15 cellular contexts compared by ENCODE assay signal in the genomic region with DNA sequence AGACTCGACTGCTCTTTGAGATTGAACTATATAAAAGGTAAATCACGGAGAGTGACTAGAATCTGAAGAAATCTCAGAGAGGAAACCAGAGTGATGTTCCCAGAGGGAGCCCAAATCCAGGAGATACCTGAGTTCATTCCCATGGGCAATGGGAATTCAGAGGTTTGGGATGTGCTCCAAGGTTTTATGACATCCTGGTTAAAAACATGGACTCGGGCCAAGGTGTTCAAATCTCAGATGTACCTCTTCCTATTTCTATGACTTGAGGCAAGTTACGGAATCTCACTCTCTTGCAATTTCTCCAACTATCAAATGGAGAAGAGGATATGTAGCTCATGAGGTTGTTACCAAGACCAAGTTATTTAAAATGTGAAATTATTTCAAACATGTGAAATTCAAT. TPM values are rescaled to one million over a fixed set of nuclear protein-coding genes. Genes with fewer than 3 reads are reported as not detected.
DNase-seq lines count a peak whose midpoint lies in the region; ATAC-seq and TF ChIP-seq lines count a peak whose summit lies in the region.
"Had no signal": no experiment of that assay in that cellular context is flagged by ENCODE, and none has a peak within 500 bp of the region (broad histone marks: within the 10 kb centered on the region; RNA-seq: fewer than 3 reads in every experiment).

No MANE protein-coding gene starts in this region.

- no peak overlapping the region for H3K4me3 Mint-ChIP-seq in CD14-positive monocyte
- H3K4me3 Mint-ChIP-seq: B cell; CD8-positive, alpha-beta T cell had no signal

- H3K4me2 ChIP-seq in mammary epithelial cell (ENCODE audit: insufficient read depth, low read depth, low read length) (no peak overlapping the region), smooth muscle cell (peak overlapping the region; percentile 23)

- H3K4me3 ChIP-seq in mammary epithelial cell (replicated peaks in 1 of 3; ENCODE audit: insufficient read depth in 1 of 3, low read depth in 2 of 3, low read length in 3 of 3) (no peak overlapping the region), smooth muscle cell (no peak overlapping the region), Peyer's patch (no peak overlapping the region)
- H3K4me3 ChIP-seq: HAP-1 had no signal

- H3K4me1 ChIP-seq in mammary epithelial cell (ENCODE audit: insufficient read depth, low read length) (peaks cover 6% of the 10 kb centered on the region), smooth muscle cell (ENCODE audit: low read depth) (no peaks in the 10 kb centered on the region), Peyer's patch (no peaks in the 10 kb centered on the region)
- H3K4me1 ChIP-seq: HAP-1 had no signal

- H3K27me3 Mint-ChIP-seq in CD14-positive monocyte (ENCODE audit: low read depth in 3 of 3) = peaks cover 0 to 2% (median 0%) of the 10 kb centered on the region in 3 donors

- no peaks in the 10 kb centered on the region for H3K36me3 Mint-ChIP-seq in CD14-positive monocyte
- H3K36me3 Mint-ChIP-seq: CD8-positive, alpha-beta T cell had no signal

- WGBS in mammary epithelial cell (ENCODE audit: low coverage, missing lambda C conversion rate) = 66% methylated on average over 4 of the region's 4 CpGs
- over 99% methylated on average over 4 of the region's 4 CpGs for WGBS in smooth muscle cell (ENCODE audit: low lambda C conversion rate)

- peaks cover 0 to 5% (median 0%) of the 10 kb centered on the region in 7 donors for H3K9me3 Mint-ChIP-seq in CD14-positive monocyte
- H3K9me3 Mint-ChIP-seq: CD8-positive, alpha-beta T cell had no signal

- H3K27me3 ChIP-seq in mammary epithelial cell (ENCODE audit: insufficient read depth, low read length) (no peaks in the 10 kb centered on the region), smooth muscle cell (ENCODE audit: low read depth) (no peaks in the 10 kb centered on the region), Peyer's patch (no peaks in the 10 kb centered on the region)

- H3K9ac ChIP-seq in mammary epithelial cell (ENCODE audit: insufficient read depth, low read length) (no peak overlapping the region), smooth muscle cell (ENCODE audit: low read depth) (no peak overlapping the region)

- no peak for TF ChIP-seq POLR2A in Peyer's patch (IDR thresholded peaks at IDR 0.05)

- no peaks in the 10 kb centered on the region for H4K20me1 ChIP-seq in mammary epithelial cell (ENCODE audit: insufficient read depth, low read length)
- H4K20me1 ChIP-seq in smooth muscle cell (ENCODE audit: low read depth) = no peaks in the 10 kb centered on the region

- BruUV-seq in mammary epithelial cell (replicated peaks; lab: Mats Ljungman, UMichigan) = no TSS peak

- no peak for ATAC-seq in omental fat pad (ENCODE audit: low FRiP score)
- ATAC-seq: CD8-positive, alpha-beta T cell had no signal

- H3K4me1 Mint-ChIP-seq in CD14-positive monocyte = peaks cover 66% of the 10 kb centered on the region

- no peak for TF ChIP-seq CTCF in CD14-positive monocyte (IDR thresholded peaks at IDR 0.05)
- TF ChIP-seq CTCF in mammary epithelial cell (conservative IDR thresholded peaks at IDR 0.05 in 1 of 2, IDR thresholded peaks at IDR 0.05 in 1 of 2; ENCODE audit: extremely low read depth in 1 of 2, insufficient read depth in 1 of 2, low read depth in 1 of 2, low read length in 2 of 2) = no peak
- TF ChIP-seq CTCF in smooth muscle cell (IDR thresholded peaks at IDR 0.05; ENCODE audit: borderline replicate concordance, insufficient read depth, poor library complexity, severe bottlenecking) = no peak
- TF ChIP-seq CTCF in omental fat pad (IDR thresholded peaks at IDR 0.05) = no peak
- TF ChIP-seq CTCF in Peyer's patch (IDR thresholded peaks at IDR 0.05) = no peak

- H3K27ac Mint-ChIP-seq in CD14-positive monocyte = peak overlapping the region; percentile 57 to 87 (median 85)
- H3K27ac Mint-ChIP-seq: B cell; CD8-positive, alpha-beta T cell had no signal

- no peaks in the 10 kb centered on the region for H3K79me2 ChIP-seq in mammary epithelial cell (ENCODE audit: insufficient read depth, low read length)
- H3K79me2 ChIP-seq in smooth muscle cell (ENCODE audit: low read depth) = no peaks in the 10 kb centered on the region

- intact Hi-C loops in CD14-positive monocyte (cut with micrococcal nuclease) (loop anchor here (5.0 kb wide), 1 partner anchor 208 kb away; no protein-coding TSS in a partner anchor), mammary epithelial cell (cut with micrococcal nuclease) (loop anchor here (1.0 to 10.0 kb wide), 6 partner anchors 77 to 793 kb away; a partner anchor contains a TSS)

- in situ Hi-C loops in mammary epithelial cell (cut with MboI; ENCODE audit: low sequenced_read_pairs in 2 of 2) = loop anchor here in 1 of 2 donors (10.0 to 25.0 kb wide), 3 partner anchors 45 to 213 kb away; no protein-coding TSS in a partner anchor

- no peaks in the 10 kb centered on the region for H3F3A ChIP-seq in smooth muscle cell (ENCODE audit: low read depth)

- dilution Hi-C loops in mammary epithelial cell (cut with HindIII; ENCODE audit: low sequenced_read_pairs) = no loop called here

- CTCF ChIA-PET in mammary epithelial cell (lab: Charles Lee; ENCODE audit: low non-redundant PET) = no interaction called here

- H2AFZ ChIP-seq in mammary epithelial cell (ENCODE audit: low read depth, low read length) (peak overlapping the region; percentile 63), smooth muscle cell (ENCODE audit: low read depth) (no peak overlapping the region)

- H3K9me3 ChIP-seq in mammary epithelial cell (replicated peaks; ENCODE audit: insufficient read depth, low read length) = no peaks in the 10 kb centered on the region
- no peaks in the 10 kb centered on the region for H3K9me3 ChIP-seq in smooth muscle cell (replicated peaks; ENCODE audit: low read depth)
- no peaks in the 10 kb centered on the region for H3K9me3 ChIP-seq in Peyer's patch
- H3K9me3 ChIP-seq: HAP-1 had no signal

- H3K27ac ChIP-seq in mammary epithelial cell (ENCODE audit: insufficient read depth, low read depth, low read length) (no peak overlapping the region), smooth muscle cell (ENCODE audit: low read depth) (no peak overlapping the region), Peyer's patch (no peak overlapping the region)
- H3K27ac ChIP-seq: C4-2B had no signal

- no peak for DNase-seq in CD14-positive monocyte (ENCODE audit: low spot score)
- DNase-seq in M059J (ENCODE audit: low read depth) = peak; percentile 9
- no peak for DNase-seq in mammary epithelial cell
- no peak for DNase-seq in smooth muscle cell (lab: John Stamatoyannopoulos, UW; ENCODE audit: unreplicated experiment)
- DNase-seq in omental fat pad (ENCODE audit: low spot score) = no peak
- DNase-seq in NCI-H2196 treated with DMSO at 0.1 percent for 48 hours (lab: John Stamatoyannopoulos, UW; ENCODE audit: unreplicated experiment) = no peak
- DNase-seq in Peyer's patch = no peak
- DNase-seq: CD8-positive, alpha-beta T cell; COR-L47; DMS153; DND-41; GDM1 had no signal

- H3K36me3 ChIP-seq in mammary epithelial cell (ENCODE audit: insufficient read depth, low read length) = no peaks in the 10 kb centered on the region
- no peaks in the 10 kb centered on the region for H3K36me3 ChIP-seq in smooth muscle cell (ENCODE audit: low read depth)
- no peaks in the 10 kb centered on the region for H3K36me3 ChIP-seq in Peyer's patch
- H3K36me3 ChIP-seq: HAP-1 had no signal

RNA-seq across cellular contexts. Expression of a gene that starts 54.5 kb away (rescaled TPM):
- polyA plus RNA-seq in CD14-positive monocyte (100 to 1,000 TPM; 117 to 133 TPM), mammary epithelial cell (34.8 TPM), smooth muscle cell (122 and 124 TPM in 2 replicates)
- 19.9 and 32.7 TPM in 2 replicates for total RNA-seq in M059J (2014; rRNA removed; shearing (Covaris generic))
- total RNA-seq in mammary epithelial cell (100 to 1,000 TPM in 1 of 2 donors, 10 to 100 TPM in 1; 75.3 to 164 TPM), smooth muscle cell (64.1 and 81.4 TPM in 2 replicates), omental fat pad (10 to 100 TPM; 44.4 to 58.8 (median 45.7) TPM), Peyer's patch (10 to 100 TPM; 16.5 to 46.1 (median 42.7) TPM)
- polyA minus RNA-seq in mammary epithelial cell = 41.3 TPM
